In genomic region chr18:3985664-3986063, GRCh38 we compare ENCODE assay signal across 17 cellular contexts.
DNase-seq lines count a peak whose midpoint lies in the region; ATAC-seq, FAIRE-seq and TF ChIP-seq lines count a peak whose summit lies in the region.
"Had no signal": no experiment of that assay in that cellular context is flagged by ENCODE, and none has a peak within 500 bp of the region (broad histone marks: within the 10 kb centered on the region; RNA-seq: fewer than 3 reads in every experiment).

No MANE protein-coding gene starts in this region.

- no peak overlapping the region for H3K27ac ChIP-seq in PC-3 (ENCODE audit: low read length)
- H3K27ac ChIP-seq: colonic mucosa, uterus, VCaP had no signal

- in situ Hi-C loops in G401 (cut with HindIII; ENCODE audit: low sequenced_read_pairs) = loop anchor here (25.0 kb wide), 2 partner anchors 98 to 273 kb away; no protein-coding TSS in a partner anchor

- H4K20me1 ChIP-seq in PC-3 (ENCODE audit: low read length) = no peaks in the 10 kb centered on the region

- H3K79me2 ChIP-seq in PC-3 (ENCODE audit: low read length) = no peaks in the 10 kb centered on the region

- no peak; the same call in 1 of the 2 replicates for ATAC-seq in PC-3
- no peak for ATAC-seq in HG02798 (IDR thresholded peaks at IDR 0.05; ENCODE audit: poor library complexity, unreplicated experiment)
- no peak for ATAC-seq in GM21360 (IDR thresholded peaks at IDR 0.05; ENCODE audit: unreplicated experiment)

- H3K4me1 ChIP-seq in PC-3 (ENCODE audit: insufficient read depth, low read length) = no peaks in the 10 kb centered on the region
- H3K4me1 ChIP-seq: BE2C, colonic mucosa, uterus had no signal

- no TSS peak for BruUV-seq in PC-3 (replicated peaks; lab: Mats Ljungman, UMichigan)

- CTCF ChIA-PET in PC-3 (lab: Charles Lee) = no interaction called here

- H3K9me3 ChIP-seq in PC-3 (ENCODE audit: low read length) = no peaks in the 10 kb centered on the region
- H3K9me3 ChIP-seq: BE2C, colonic mucosa, uterus had no signal

- DNase-seq in GM04504 (ENCODE audit: low read depth) (peak; percentile 10), PC-3 (peak; percentile 24), fibroblast of peridontal ligament (ENCODE audit: extremely low read depth) (peak; percentile 67), DMS114 treated with DMSO at 0.1 percent for 48 hours (lab: John Stamatoyannopoulos, UW; ENCODE audit: unreplicated experiment) (no peak), G401 (ENCODE audit: low spot score) (no peak)
- DNase-seq: activated CD8-positive, alpha-beta memory T cell treated with anti-CD3 and anti-CD28 coated beads, Interleukin-2, amount 50 U/mL, for 4 hours; BE2C; colonic mucosa; NCI-H1092 treated with DMSO at 0.1 percent for 48 hours; NCI-H774; uterus had no signal

- no peak overlapping the region for H2AFZ ChIP-seq in PC-3 (ENCODE audit: low read length)

- H3K4me2 ChIP-seq in PC-3 (ENCODE audit: low read length) = no peak overlapping the region

- intact Hi-C loops in PC-3 (cut with micrococcal nuclease) = no loop called here

- peak; percentile 72 for FAIRE-seq in A204.1 (lab: Jason Lieb, UNC)
- FAIRE-seq: H1, islet of Langerhans had no signal

- POLR2A ChIA-PET in PC-3 (lab: Charles Lee; ENCODE audit: unreplicated experiment) = no interaction called here

- no peaks in the 10 kb centered on the region for H3K9me2 ChIP-seq in PC-3 (replicated peaks; ENCODE audit: low read length)

- H3K27me3 ChIP-seq in PC-3 (ENCODE audit: low read length) = peaks cover 5% of the 10 kb centered on the region; the same call in 1 of the 2 replicates
- H3K27me3 ChIP-seq: BE2C, colonic mucosa, uterus had no signal

- no peak overlapping the region for H3K9ac ChIP-seq in PC-3 (ENCODE audit: low read length)

- no peaks in the 10 kb centered on the region for H3F3A ChIP-seq in PC-3 (ENCODE audit: low read length, unreplicated experiment)

- H3K4me3 ChIP-seq in PC-3 (ENCODE audit: low read length) = no peak overlapping the region
- H3K4me3 ChIP-seq: colonic mucosa, uterus had no signal

- no peak for TF ChIP-seq CTCF in PC-3 (conservative IDR thresholded peaks at IDR 0.05; ENCODE audit: low read depth, low read length)

- no peaks in the 10 kb centered on the region for H3K36me3 ChIP-seq in PC-3 (ENCODE audit: low read depth, low read length)
- H3K36me3 ChIP-seq: BE2C, colonic mucosa, uterus had no signal

Comparison
In these comparisons a context has a peak if more than half of its experiments do, and no peak if none do; other contexts are left out.
1. DNase-seq: peak in GM04504 (single experiment), PC-3 (single experiment) and fibroblast of peridontal ligament (single experiment); none in DMS114 treated with DMSO at 0.1 percent for 48 hours (single experiment) and G401 (single experiment).